In the genomic region with DNA sequence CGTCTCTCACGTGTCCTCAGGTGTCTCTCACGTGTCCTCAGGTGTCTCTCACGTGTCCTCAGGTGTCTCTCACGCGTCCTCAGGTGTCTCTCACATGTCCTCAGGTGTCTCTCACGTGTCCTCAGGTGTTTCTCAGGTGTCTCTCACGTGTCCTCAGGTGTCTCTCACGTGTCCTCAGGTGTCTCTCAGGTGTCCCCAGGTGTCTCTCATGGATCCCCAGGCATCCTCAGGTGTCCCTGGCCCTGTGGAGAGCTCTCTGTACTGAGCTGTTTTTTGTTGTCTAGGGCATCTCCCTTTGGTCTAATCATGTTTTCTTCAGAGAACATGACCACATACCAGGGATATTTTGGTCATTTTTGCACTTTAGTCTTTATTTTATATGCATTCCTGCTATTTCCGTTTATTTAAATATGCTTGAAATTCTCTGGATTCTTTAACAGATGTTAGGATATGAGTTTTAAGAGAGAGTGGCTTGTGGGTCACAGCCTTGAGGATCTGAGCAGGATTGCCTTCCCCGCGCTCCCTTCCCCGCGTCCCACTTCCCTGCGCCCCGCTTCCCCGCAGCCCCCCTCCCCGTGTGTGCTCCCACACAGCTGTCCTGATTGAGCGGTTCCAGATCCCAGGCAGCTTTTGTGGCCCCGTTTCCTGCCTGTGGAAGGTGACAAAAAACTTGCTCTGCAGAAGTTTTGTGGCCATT, we compare ENCODE assay signal across 15 cellular contexts. TPM values are rescaled to one million over a fixed set of nuclear protein-coding genes. Genes with fewer than 3 reads are reported as not detected.
DNase-seq lines count a peak whose midpoint lies in the region; ATAC-seq and TF ChIP-seq lines count a peak whose summit lies in the region.
"Had no signal": no experiment of that assay in that cellular context is flagged by ENCODE, and none has a peak within 500 bp of the region (broad histone marks: within the 10 kb centered on the region; RNA-seq: fewer than 3 reads in every experiment).

No MANE protein-coding gene starts in this region.

- DNase-seq in AG04450 (ENCODE audit: low read depth, low spot score) (no peak), chondrocyte (ENCODE audit: low spot score) (peak; percentile 39), lower lobe of right lung (peak; percentile 20), GM10266 (ENCODE audit: extremely low spot score) (no peak), mesenteric fat pad (ENCODE audit: low spot score) (no peak)
- DNase-seq: amygdala; BE2C; effector memory CD8-positive, alpha-beta T cell; mammary epithelial cell; NCI-H2081 treated with DMSO at 0.1 percent for 48 hours had no signal

- intact Hi-C loops in lower lobe of right lung (cut with DNase I): no loop called here

- peaks cover 23% of the 10 kb centered on the region for H3K36me3 Mint-ChIP-seq in chondrocyte (ENCODE audit: low read depth)

- H3K27me3 Mint-ChIP-seq in chondrocyte (ENCODE audit: low read depth): no peaks in the 10 kb centered on the region
- H3K27me3 Mint-ChIP-seq: effector memory CD8-positive, alpha-beta T cell had no signal

- TF ChIP-seq CTCF in AG04450 (IDR thresholded peaks at IDR 0.05; ENCODE audit: low read depth, low read length) (no peak), HEK293 (tag by site-specific recombination; IDR thresholded peaks at IDR 0.05) (no peak), chondrocyte (IDR thresholded peaks at IDR 0.05) (no peak), lower lobe of right lung (IDR thresholded peaks at IDR 0.05) (no peak), GM10266 (IDR thresholded peaks at IDR 0.05; ENCODE audit: control insufficient read depth, insufficient read depth, low read depth, missing control alignments) (no peak)

- H3K27me3 ChIP-seq in AG04450 (ENCODE audit: control insufficient read depth, insufficient read depth, low read length): no peaks in the 10 kb centered on the region
- no peaks in the 10 kb centered on the region for H3K27me3 ChIP-seq in lower lobe of right lung (ENCODE audit: low read depth)
- H3K27me3 ChIP-seq: BE2C had no signal

- peaks cover 14% of the 10 kb centered on the region for H3K4me1 Mint-ChIP-seq in chondrocyte (ENCODE audit: low read depth)

- H3K27ac Mint-ChIP-seq in chondrocyte (ENCODE audit: unreplicated experiment): peak overlapping the region; percentile 92

- H3K4me3 Mint-ChIP-seq in chondrocyte (ENCODE audit: unreplicated experiment): no peak overlapping the region
- H3K4me3 Mint-ChIP-seq: effector memory CD8-positive, alpha-beta T cell had no signal

- H3K9me3 ChIP-seq in AG04450 (ENCODE audit: control insufficient read depth, insufficient read depth, low read length): peaks cover 3% of the 10 kb centered on the region; the same call in 1 of the 2 replicates
- no peaks in the 10 kb centered on the region for H3K9me3 ChIP-seq in HEK293 (ENCODE audit: control insufficient read depth, insufficient read depth, low read depth, low read length)
- no peaks in the 10 kb centered on the region for H3K9me3 ChIP-seq in lower lobe of right lung
- H3K9me3 ChIP-seq: BE2C had no signal

- POLR2A ChIA-PET in AG04450 (lab: Yijun Ruan, JAX) (interaction anchor here (1.2 kb wide), 1 partner anchor 10 kb away, joined by 4 read pairs; no protein-coding TSS in a partner anchor), HEK293 (lab: Yijun Ruan, JAX) (no interaction called here)

- H3K36me3 ChIP-seq in HEK293 (ENCODE audit: control insufficient read depth in 2 of 2, insufficient read depth in 1 of 2, low read length in 2 of 2) (peaks cover 0 to 91% of the 10 kb centered on the region in 2 experiments; a peak in 1 of 3 replicates), lower lobe of right lung (peaks cover 15% of the 10 kb centered on the region)

- CTCF ChIA-PET in AG04450 (lab: Charles Lee) (no interaction called here), HEK293 (lab: Yijun Ruan, JAX) (no interaction called here)

- ATAC-seq in lower lobe of right lung (no peak), GM21786 (IDR thresholded peaks at IDR 0.05; ENCODE audit: unreplicated experiment) (no peak), GM19324 (IDR thresholded peaks at IDR 0.05; ENCODE audit: low FRiP score, unreplicated experiment) (no peak)
- ATAC-seq: effector memory CD8-positive, alpha-beta T cell had no signal

- H3K4me3 ChIP-seq in AG04450 (ENCODE audit: low read depth, low read length) (no peak overlapping the region), HEK293 (ENCODE audit: low read depth, low read length) (no peak overlapping the region), lower lobe of right lung (no peak overlapping the region)

- H3K4me1 ChIP-seq in HEK293 (ENCODE audit: control insufficient read depth, insufficient read depth, low read length) (no peaks in the 10 kb centered on the region), lower lobe of right lung (no peaks in the 10 kb centered on the region)
- H3K4me1 ChIP-seq: BE2C, parathyroid adenoma had no signal

- H3K9me3 Mint-ChIP-seq in chondrocyte (ENCODE audit: low read depth): no peaks in the 10 kb centered on the region
- H3K9me3 Mint-ChIP-seq: effector memory CD8-positive, alpha-beta T cell had no signal

- H3K27ac ChIP-seq in AG04450 (ENCODE audit: low read depth, low read length): peak overlapping the region; percentile 39
- H3K27ac ChIP-seq in HEK293 (ENCODE audit: extremely low read depth, low read depth, low read length): no peak overlapping the region
- H3K27ac ChIP-seq in lower lobe of right lung: no peak overlapping the region
- H3K27ac ChIP-seq: parathyroid adenoma had no signal

TF ChIP-seq in HEK293, 187 proteins besides CTCF, POLR2A, EP300 and RAD21:
- TF ChIP-seq ZNF350 (tag by site-specific recombination; IDR thresholded peaks at IDR 0.05) (no peak), GLI4 (tag by site-specific recombination; IDR thresholded peaks at IDR 0.05) (no peak), ZEB2 (tag by site-specific recombination; IDR thresholded peaks at IDR 0.05) (peak; percentile 97)

RNA-seq across cellular contexts. Expression of a gene that starts 31.9 kb away (rescaled TPM):
- not detected in 2 replicates for polyA plus RNA-seq in AG04450 (2011; rRNA removed)
- polyA minus RNA-seq in AG04450 (2011; rRNA and poly(A)+ RNA removed): not detected in 2 replicates
- total RNA-seq in chondrocyte (not detected in 3 replicates), lower lobe of right lung (not detected), mesenteric fat pad (not detected)
- total RNA-seq: Daoy, mammary epithelial cell had no signal
- polyA plus RNA-seq: mammary epithelial cell had no signal

RNA-seq across cellular contexts. Expression of a gene that starts 40.9 kb away (rescaled TPM):
- polyA plus RNA-seq in AG04450 (2011; rRNA removed): not detected in 2 replicates
- polyA minus RNA-seq in AG04450 (2011; rRNA and poly(A)+ RNA removed): not detected in 2 replicates
- total RNA-seq in chondrocyte (0.07 TPM in 1 of 3 replicates, not detected in the others), lower lobe of right lung (not detected), mesenteric fat pad (not detected)
- total RNA-seq: Daoy had no signal
- polyA plus RNA-seq: mammary epithelial cell had no signal

RNA-seq across cellular contexts. Expression of a gene that starts 41.6 kb away (rescaled TPM):
- polyA plus RNA-seq in AG04450 (2011; rRNA removed): 67.8 and 79.7 TPM in 2 replicates
- polyA minus RNA-seq in AG04450 (2011; rRNA and poly(A)+ RNA removed): 55.5 and 59.6 TPM in 2 replicates
- total RNA-seq in chondrocyte: 52.8 to 76.0 TPM (median 54.3 TPM) in 3 replicates
- total RNA-seq in lower lobe of right lung: 47.0 TPM
- total RNA-seq in mesenteric fat pad: 66.4 TPM

Comparison
In these comparisons a context has a peak if more than half of its experiments do, and no peak if none do; other contexts are left out.
1. DNase-seq: peak in chondrocyte (single experiment) and lower lobe of right lung (single experiment); none in AG04450 (single experiment), GM10266 (single experiment) and mesenteric fat pad (single experiment).